In genomic region chr5:17625686-17626085, GRCh38 we compare ENCODE assay signal across 28 cellular contexts. TPM values are rescaled to one million over a fixed set of nuclear protein-coding genes. Genes with fewer than 3 reads are reported as not detected.
A peak's percentile ranks its signal among the peaks of the same experiment; 100 is the strongest.
DNase-seq lines count a peak whose midpoint lies in the region; ATAC-seq and TF ChIP-seq lines count a peak whose summit lies in the region.
"Had no signal": no experiment of that assay in that cellular context is flagged by ENCODE, and none has a peak within 500 bp of the region (broad histone marks: within the 10 kb centered on the region; RNA-seq: fewer than 3 reads in every experiment).

No MANE protein-coding gene starts in this region.

- H3K4me1 Mint-ChIP-seq in glutamatergic neuron (ENCODE audit: low read depth, unreplicated experiment) = peaks cover 7% of the 10 kb centered on the region
- H3K4me1 Mint-ChIP-seq in stimulated activated effector memory CD8-positive, alpha-beta T cell treated with anti-CD3 and anti-CD28 coated beads, Interleukin-12 subunit alpha, Interleukin-12 subunit beta, amount 100 ng/mL, for 72 hours = no peaks in the 10 kb centered on the region
- H3K4me1 Mint-ChIP-seq: CD14-positive monocyte; CD4-positive, alpha-beta memory T cell; CD4-positive, CD25-positive, alpha-beta regulatory T cell; CD8-positive, alpha-beta memory T cell had no signal

- H3K36me3 Mint-ChIP-seq in glutamatergic neuron (ENCODE audit: unreplicated experiment) = no peaks in the 10 kb centered on the region
- no peaks in the 10 kb centered on the region for H3K36me3 Mint-ChIP-seq in stimulated activated effector memory CD8-positive, alpha-beta T cell treated with anti-CD3 and anti-CD28 coated beads, Interleukin-12 subunit alpha, Interleukin-12 subunit beta, amount 100 ng/mL, for 72 hours
- H3K36me3 Mint-ChIP-seq: CD14-positive monocyte; CD4-positive, alpha-beta memory T cell; CD4-positive, CD25-positive, alpha-beta regulatory T cell; CD8-positive, alpha-beta memory T cell had no signal

- peaks cover 3% of the 10 kb centered on the region for H3K27me3 Mint-ChIP-seq in glutamatergic neuron (ENCODE audit: unreplicated experiment)
- H3K27me3 Mint-ChIP-seq: CD4-positive, alpha-beta memory T cell; CD4-positive, CD25-positive, alpha-beta regulatory T cell had no signal

- H3K4me3 Mint-ChIP-seq in glutamatergic neuron (ENCODE audit: unreplicated experiment) = no peak overlapping the region
- no peak overlapping the region for H3K4me3 Mint-ChIP-seq in stimulated activated effector memory CD8-positive, alpha-beta T cell treated with anti-CD3 and anti-CD28 coated beads, Interleukin-12 subunit alpha, Interleukin-12 subunit beta, amount 100 ng/mL, for 72 hours
- H3K4me3 Mint-ChIP-seq: CD14-positive monocyte; CD4-positive, alpha-beta memory T cell; CD4-positive, CD25-positive, alpha-beta regulatory T cell; CD8-positive, alpha-beta memory T cell had no signal

- DNase-seq in esophagus muscularis mucosa (ENCODE audit: extremely low spot score) = peak; percentile 90
- no peak for DNase-seq in glutamatergic neuron
- DNase-seq in stimulated activated effector memory CD8-positive, alpha-beta T cell treated with anti-CD3 and anti-CD28 coated beads, Interleukin-12 subunit alpha, Interleukin-12 subunit beta, amount 100 ng/mL, for 72 hours (ENCODE audit: low spot score in 2 of 2) = no peak
- no peak for DNase-seq in upper lobe of right lung
- no peak for DNase-seq in NCI-H146 (lab: John Stamatoyannopoulos, UW)
- no peak for DNase-seq in cerebellum (ENCODE audit: low spot score)
- DNase-seq: 8988T; ACHN; BE2C; C1 segment of cervical spinal cord; CD4-positive, alpha-beta memory T cell; CD4-positive, CD25-positive, alpha-beta regulatory T cell; CD8-positive, alpha-beta memory T cell; COR-L47; DMS 273 treated with DMSO at 0.1 percent for 48 hours; DMS153; DMS53; DMS79; DND-41; EL; GDM1 had no signal

- ATAC-seq in stimulated activated effector memory CD8-positive, alpha-beta T cell treated with anti-CD3 and anti-CD28 coated beads, Interleukin-12 subunit alpha, Interleukin-12 subunit beta, amount 100 ng/mL, for 72 hours = peak; percentile 16
- ATAC-seq in upper lobe of right lung = peak; percentile 38
- no peak for ATAC-seq in HG03135 (IDR thresholded peaks at IDR 0.05; ENCODE audit: unreplicated experiment)
- ATAC-seq: GM12878 had no signal

- H3K27ac Mint-ChIP-seq in glutamatergic neuron (ENCODE audit: unreplicated experiment) = peak overlapping the region; percentile 55
- H3K27ac Mint-ChIP-seq in stimulated activated effector memory CD8-positive, alpha-beta T cell treated with anti-CD3 and anti-CD28 coated beads, Interleukin-12 subunit alpha, Interleukin-12 subunit beta, amount 100 ng/mL, for 72 hours = no peak overlapping the region
- H3K27ac Mint-ChIP-seq: CD4-positive, alpha-beta memory T cell; CD4-positive, CD25-positive, alpha-beta regulatory T cell; CD8-positive, alpha-beta memory T cell had no signal

- H3K36me3 ChIP-seq in esophagus muscularis mucosa = no peaks in the 10 kb centered on the region
- no peaks in the 10 kb centered on the region for H3K36me3 ChIP-seq in upper lobe of right lung
- H3K36me3 ChIP-seq: BE2C, BLaER1 had no signal

- H3K4me1 ChIP-seq in esophagus muscularis mucosa (no peaks in the 10 kb centered on the region), upper lobe of right lung (no peaks in the 10 kb centered on the region)
- H3K4me1 ChIP-seq: BE2C had no signal

- no CpG with 5 or more reads among the region's 11 CpGs for WGBS in esophagus muscularis mucosa

- H3K4me3 ChIP-seq in esophagus muscularis mucosa (no peak overlapping the region), upper lobe of right lung (no peak overlapping the region)
- H3K4me3 ChIP-seq: BLaER1, GM12878 had no signal

- TF ChIP-seq POLR2A in esophagus muscularis mucosa (IDR thresholded peaks at IDR 0.05; ENCODE audit: low read depth) = no peak

- no peak for TF ChIP-seq EP300 in esophagus muscularis mucosa (IDR thresholded peaks at IDR 0.05)

- H3K27me3 ChIP-seq in esophagus muscularis mucosa (peaks cover 0 to 1% (median 0%) of the 10 kb centered on the region in 4 donors), upper lobe of right lung (no peaks in the 10 kb centered on the region)
- H3K27me3 ChIP-seq: BE2C, BLaER1 had no signal

- H3K9me3 ChIP-seq in esophagus muscularis mucosa (no peaks in the 10 kb centered on the region), upper lobe of right lung (no peaks in the 10 kb centered on the region)
- H3K9me3 ChIP-seq: BE2C, BLaER1 had no signal

- H3K27ac ChIP-seq in esophagus muscularis mucosa (replicated peaks in 1 of 4) (no peak overlapping the region), upper lobe of right lung (no peak overlapping the region)
- H3K27ac ChIP-seq: BLaER1 had no signal

- peaks cover 3% of the 10 kb centered on the region for H3K9me3 Mint-ChIP-seq in glutamatergic neuron (ENCODE audit: unreplicated experiment)
- H3K9me3 Mint-ChIP-seq in stimulated activated effector memory CD8-positive, alpha-beta T cell treated with anti-CD3 and anti-CD28 coated beads, Interleukin-12 subunit alpha, Interleukin-12 subunit beta, amount 100 ng/mL, for 72 hours = peaks cover 8% of the 10 kb centered on the region

- intact Hi-C loops in esophagus muscularis mucosa (cut with DNase I) (no loop called here), upper lobe of right lung (cut with DNase I) (no loop called here)

- TF ChIP-seq CTCF in esophagus muscularis mucosa (IDR thresholded peaks at IDR 0.05) = no peak
- no peak for TF ChIP-seq CTCF in glutamatergic neuron (IDR thresholded peaks at IDR 0.05; ENCODE audit: partially characterized antibody, unreplicated experiment)
- TF ChIP-seq CTCF in upper lobe of right lung (IDR thresholded peaks at IDR 0.05) = no peak

RNA-seq across cellular contexts. Expression of gene TAF11L13, which starts 6.2 kb away (rescaled TPM):
- not detected for total RNA-seq in esophagus muscularis mucosa
- total RNA-seq in glutamatergic neuron (ENCODE audit: unreplicated experiment) = 1.3 TPM
- total RNA-seq in upper lobe of right lung = not detected
- total RNA-seq in cerebellum = not detected
- total RNA-seq: A673; CD4-positive, alpha-beta memory T cell; CD4-positive, CD25-positive, alpha-beta regulatory T cell; CD8-positive, alpha-beta memory T cell; G401; GM12878 had no signal

RNA-seq across cellular contexts. Expression of gene TAF11L14, which starts 8.6 kb away (rescaled TPM):
- not detected for total RNA-seq in esophagus muscularis mucosa
- total RNA-seq in glutamatergic neuron (ENCODE audit: unreplicated experiment) = not detected
- total RNA-seq in upper lobe of right lung = not detected
- total RNA-seq in cerebellum = not detected
- total RNA-seq: A673; CD4-positive, alpha-beta memory T cell; CD4-positive, CD25-positive, alpha-beta regulatory T cell; CD8-positive, alpha-beta memory T cell; Daoy; G401; GM12878 had no signal

RNA-seq across cellular contexts. Expression of gene TAF11L12, which starts 15.5 kb away (rescaled TPM):
- total RNA-seq in esophagus muscularis mucosa (not detected), glutamatergic neuron (ENCODE audit: unreplicated experiment) (2.4 TPM), upper lobe of right lung (not detected), cerebellum (not detected)
- total RNA-seq: A673; CD4-positive, alpha-beta memory T cell; CD4-positive, CD25-positive, alpha-beta regulatory T cell; CD8-positive, alpha-beta memory T cell; Daoy; GM12878 had no signal

RNA-seq across cellular contexts. Expression of gene TAF11L11, which starts 21.7 kb away (rescaled TPM):
- not detected for total RNA-seq in esophagus muscularis mucosa
- total RNA-seq in glutamatergic neuron (ENCODE audit: unreplicated experiment) = 3.7 TPM
- not detected for total RNA-seq in upper lobe of right lung
- not detected for total RNA-seq in cerebellum
- total RNA-seq: CD4-positive, alpha-beta memory T cell; CD4-positive, CD25-positive, alpha-beta regulatory T cell; CD8-positive, alpha-beta memory T cell; Daoy; G401; GM12878 had no signal

RNA-seq across cellular contexts. Expression of gene TAF11L10, which starts 28.1 kb away (rescaled TPM):
- total RNA-seq in esophagus muscularis mucosa (not detected), glutamatergic neuron (ENCODE audit: unreplicated experiment) (0.83 TPM), upper lobe of right lung (not detected), cerebellum (not detected)
- total RNA-seq: CD4-positive, alpha-beta memory T cell; CD4-positive, CD25-positive, alpha-beta regulatory T cell; CD8-positive, alpha-beta memory T cell; Daoy; G401; GM12878 had no signal
